In the genomic region with DNA sequence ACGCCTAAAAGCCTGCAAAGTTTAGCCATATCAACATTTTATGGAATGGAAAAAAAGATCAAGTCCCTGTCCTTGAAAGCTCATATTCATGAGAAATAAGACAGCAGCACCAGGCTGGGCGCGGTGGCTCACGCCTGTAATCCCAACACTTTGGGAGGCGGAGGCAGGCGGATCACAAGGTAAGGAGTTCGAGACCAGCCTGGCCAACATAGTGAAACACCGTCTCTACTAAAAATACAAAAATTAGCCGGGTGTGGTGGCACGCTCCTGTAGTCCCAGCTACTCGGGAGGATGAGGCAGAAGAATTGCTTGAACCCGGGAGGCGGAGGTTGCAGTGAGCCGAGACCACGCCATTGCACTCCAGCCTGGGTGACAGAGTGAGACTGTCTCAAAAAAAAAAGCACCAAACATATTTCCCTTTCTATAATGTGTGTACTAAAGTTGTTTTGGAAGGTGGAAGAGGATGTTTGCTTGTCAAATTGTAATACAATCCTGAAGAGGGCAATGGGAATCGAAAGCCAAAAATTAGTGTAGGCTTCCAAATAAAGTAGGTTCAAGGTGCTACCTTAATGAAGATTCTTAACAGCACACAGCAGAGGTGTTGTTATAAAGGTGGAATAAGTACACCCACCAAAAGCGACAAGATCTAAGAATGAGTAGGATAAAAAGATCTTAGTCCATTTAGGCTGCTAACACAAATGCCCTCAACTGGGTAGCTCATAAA, we compare ENCODE assay signal across 8 cellular contexts. TPM values are rescaled to one million over a fixed set of nuclear protein-coding genes. Genes with fewer than 3 reads are reported as not detected.
A peak's percentile ranks its signal among the peaks of the same experiment; 100 is the strongest.
DNase-seq lines count a peak whose midpoint lies in the region; ATAC-seq and TF ChIP-seq lines count a peak whose summit lies in the region.
"Not testable (repeated sequence)": the region's sequence is repeated elsewhere in the genome, so short reads cannot be mapped to it uniquely, and the experiment has no call there.

No MANE protein-coding gene starts in this region.

- H3K27me3 ChIP-seq in SJSA1 (replicated peaks); dorsolateral prefrontal cortex; right atrium auricular region; naive thymus-derived CD4-positive, alpha-beta T cell (ENCODE audit: control insufficient read depth in 2 of 2, insufficient read depth in 2 of 2, low read length in 2 of 2); smooth muscle cell (ENCODE audit: low read depth): not testable (repeated sequence)

- H3K9me3 ChIP-seq in HEK293 (ENCODE audit: control insufficient read depth, insufficient read depth, low read depth, low read length); SJSA1 (replicated peaks); right atrium auricular region; naive thymus-derived CD4-positive, alpha-beta T cell (ENCODE audit: control insufficient read depth in 2 of 3, low read length in 3 of 3); smooth muscle cell (replicated peaks; ENCODE audit: low read depth): not testable (repeated sequence)

- H3K4me2 ChIP-seq in smooth muscle cell = peak overlapping the region; percentile 94

- H3K27ac ChIP-seq in HEK293 (ENCODE audit: extremely low read depth, low read depth, low read length) = peak overlapping the region; percentile 77; the same call in 1 of the 2 replicates
- H3K27ac ChIP-seq in SJSA1 = not testable (repeated sequence)
- H3K27ac ChIP-seq in dorsolateral prefrontal cortex = peak overlapping the region in 48 of 59 donors; percentile 83 to 99 (median 96)
- H3K27ac ChIP-seq in right atrium auricular region = peak overlapping the region; percentile 97 to 98
- peak overlapping the region; percentile 98 for H3K27ac ChIP-seq in naive thymus-derived CD4-positive, alpha-beta T cell (ENCODE audit: low read depth, low read length)
- H3K27ac ChIP-seq in smooth muscle cell (ENCODE audit: low read depth) = peak overlapping the region; percentile 95

- not testable (repeated sequence) for ATAC-seq in activated naive CD4-positive, alpha-beta T cell treated with anti-CD3 and anti-CD28 coated beads, Interleukin-2, amount 50 U/mL, for 72 hours; naive thymus-derived CD4-positive, alpha-beta T cell

- peaks cover 24 to 51% (median 43%) of the 10 kb centered on the region in 7 donors for H3K4me1 Mint-ChIP-seq in naive thymus-derived CD4-positive, alpha-beta T cell

- TF ChIP-seq CTCF in AG09309 (IDR thresholded peaks at IDR 0.05; ENCODE audit: control insufficient read depth, insufficient read depth, low read depth, low read length, missing control alignments); HEK293 (tag by site-specific recombination; IDR thresholded peaks at IDR 0.05); dorsolateral prefrontal cortex (IDR thresholded peaks at IDR 0.05 in 54 of 56, conservative IDR thresholded peaks at IDR 0.05 in 2 of 56; ENCODE audit: low read depth in 1 of 56, partially characterized antibody in 56 of 56); right atrium auricular region (IDR thresholded peaks at IDR 0.05); smooth muscle cell (IDR thresholded peaks at IDR 0.05; ENCODE audit: borderline replicate concordance, insufficient read depth, poor library complexity, severe bottlenecking): not testable (repeated sequence)

- H3K36me3 ChIP-seq in HEK293 (ENCODE audit: control insufficient read depth in 2 of 2, insufficient read depth in 1 of 2, low read length in 2 of 2); SJSA1; right atrium auricular region; naive thymus-derived CD4-positive, alpha-beta T cell (ENCODE audit: control insufficient read depth in 2 of 3, insufficient read depth in 3 of 3, low read length in 3 of 3); smooth muscle cell (ENCODE audit: low read depth): not testable (repeated sequence)

- H3K36me3 Mint-ChIP-seq in activated naive CD4-positive, alpha-beta T cell treated with anti-CD3 and anti-CD28 coated beads, Interleukin-2, amount 50 U/mL, for 72 hours = peaks cover 7 to 15% of the 10 kb centered on the region in 2 donors
- H3K36me3 Mint-ChIP-seq in naive thymus-derived CD4-positive, alpha-beta T cell = not testable (repeated sequence)

- not testable (repeated sequence) for H3K27me3 Mint-ChIP-seq in naive thymus-derived CD4-positive, alpha-beta T cell

- CTCF ChIA-PET in HEK293 (lab: Yijun Ruan, JAX) = not testable (repeated sequence)
- CTCF ChIA-PET in naive thymus-derived CD4-positive, alpha-beta T cell (lab: Charles Lee) = interaction anchor here (2.2 kb wide), 1 partner anchor 10 kb away, joined by 6 read pairs; a partner anchor contains a TSS

- intact Hi-C loops in dorsolateral prefrontal cortex (cut with DNase I) = loop anchor here (5.0 to 10.0 kb wide), 4 partner anchors 68 to 328 kb away; a partner anchor contains a TSS
- intact Hi-C loops in naive thymus-derived CD4-positive, alpha-beta T cell (cut with micrococcal nuclease) = loop anchor here in 1 of 2 donors (10.0 kb wide), 1 partner anchor 1039 kb away; no protein-coding TSS in a partner anchor

- 93% methylated on average over 17 of the region's 17 CpGs for WGBS in smooth muscle cell (ENCODE audit: low lambda C conversion rate)

- H3K4me3 ChIP-seq in AG09309 (ENCODE audit: control insufficient read depth, low read depth, low read length) (peak overlapping the region; percentile 58), HEK293 (ENCODE audit: low read depth, low read length) (peak overlapping the region; percentile 93), SJSA1 (peak overlapping the region; percentile 59), dorsolateral prefrontal cortex (peak overlapping the region in 58 of 59 donors; percentile 62 to 98 (median 90)), right atrium auricular region (peak overlapping the region; percentile 71 to 95), smooth muscle cell (peak overlapping the region; percentile 95)
- H3K4me3 ChIP-seq in naive thymus-derived CD4-positive, alpha-beta T cell (ENCODE audit: low read length) = peak overlapping the region; percentile 87

- not testable (repeated sequence) for DNase-seq in AG09309 (ENCODE audit: low read depth); SJSA1 (ENCODE audit: low read depth in 1 of 2, low spot score in 2 of 2); activated naive CD4-positive, alpha-beta T cell treated with anti-CD3 and anti-CD28 coated beads, Interleukin-2, amount 50 U/mL, for 72 hours (ENCODE audit: low spot score in 2 of 2); dorsolateral prefrontal cortex; right atrium auricular region (ENCODE audit: low spot score); naive thymus-derived CD4-positive, alpha-beta T cell; smooth muscle cell (lab: John Stamatoyannopoulos, UW; ENCODE audit: unreplicated experiment)

- H3F3A ChIP-seq in smooth muscle cell (ENCODE audit: low read depth) = not testable (repeated sequence)

- peak overlapping the region; percentile 98 to 99 for H3K27ac Mint-ChIP-seq in activated naive CD4-positive, alpha-beta T cell treated with anti-CD3 and anti-CD28 coated beads, Interleukin-2, amount 50 U/mL, for 72 hours
- H3K27ac Mint-ChIP-seq in naive thymus-derived CD4-positive, alpha-beta T cell = peak overlapping the region; percentile 95 to 99 (median 97)

- POLR2A ChIA-PET in HEK293 (lab: Yijun Ruan, JAX) = interaction anchor here (1.3 to 3.4 kb wide), 8 partner anchors 9 to 329 kb away, joined by 3 to 76 read pairs (median 6); a partner anchor contains a TSS
- POLR2A ChIA-PET in naive thymus-derived CD4-positive, alpha-beta T cell (lab: Charles Lee) = interaction anchor here (0.7 to 4.6 kb wide), 6 partner anchors 9 to 1036 kb away, joined by 3 to 54 read pairs (median 20); a partner anchor contains a TSS

- peak overlapping the region; percentile 72 to 99 (median 94) for H3K4me3 Mint-ChIP-seq in naive thymus-derived CD4-positive, alpha-beta T cell

- H2AFZ ChIP-seq in smooth muscle cell (ENCODE audit: low read depth) = not testable (repeated sequence)

- H3K4me1 ChIP-seq in HEK293 (ENCODE audit: control insufficient read depth, insufficient read depth, low read length); SJSA1 (replicated peaks): not testable (repeated sequence)
- peaks cover 0 to 31% of the 10 kb centered on the region in 2 donors for H3K4me1 ChIP-seq in right atrium auricular region
- H3K4me1 ChIP-seq in naive thymus-derived CD4-positive, alpha-beta T cell (ENCODE audit: control insufficient read depth in 2 of 2, insufficient read depth in 2 of 2, low read length in 2 of 2) = peaks cover 9 to 10% of the 10 kb centered on the region in 2 donors
- peaks cover 13% of the 10 kb centered on the region for H3K4me1 ChIP-seq in smooth muscle cell (ENCODE audit: low read depth)

- H3K79me2 ChIP-seq in smooth muscle cell (ENCODE audit: low read depth) = peaks cover 58% of the 10 kb centered on the region

- peaks cover 27% of the 10 kb centered on the region for H4K20me1 ChIP-seq in smooth muscle cell (ENCODE audit: low read depth)

- peak overlapping the region; percentile 97 for H3K9ac ChIP-seq in smooth muscle cell (ENCODE audit: low read depth)

- H3K9me3 Mint-ChIP-seq in activated naive CD4-positive, alpha-beta T cell treated with anti-CD3 and anti-CD28 coated beads, Interleukin-2, amount 50 U/mL, for 72 hours; naive thymus-derived CD4-positive, alpha-beta T cell: not testable (repeated sequence)

RNA-seq across cellular contexts. Expression of a gene that starts 1.2 kb away (rescaled TPM):
- total RNA-seq in SJSA1 (2014; rRNA removed; shearing (Covaris generic)) = 149 and 205 TPM in 2 replicates
- 10 to 100 TPM; 48.9 to 65.2 TPM for total RNA-seq in activated naive CD4-positive, alpha-beta T cell treated with anti-CD3 and anti-CD28 coated beads, Interleukin-2, amount 50 U/mL, for 72 hours
- total RNA-seq in dorsolateral prefrontal cortex (100 to 1,000 TPM in 6 of 120 experiments, 10 to 100 TPM in 114; 47.9 to 106 (median 76.3) TPM), right atrium auricular region (100 to 1,000 TPM in 1 of 2 donors, 10 to 100 TPM in 1; 85.1 to 104 TPM), smooth muscle cell (220 and 345 TPM in 2 replicates)
- 10 to 100 TPM; 51.3 to 75.3 (median 68.9) TPM for total RNA-seq in naive thymus-derived CD4-positive, alpha-beta T cell
- polyA plus RNA-seq in naive thymus-derived CD4-positive, alpha-beta T cell = 10 to 100 TPM; 31.1 to 43.9 TPM
- 106 and 151 TPM in 2 replicates for polyA plus RNA-seq in smooth muscle cell

RNA-seq across cellular contexts. Expression of a gene that starts 9.9 kb away (rescaled TPM):
- 45.6 and 57.5 TPM in 2 replicates for total RNA-seq in SJSA1 (2014; rRNA removed; shearing (Covaris generic))
- 10 to 100 TPM; 25.0 to 49.0 TPM for total RNA-seq in activated naive CD4-positive, alpha-beta T cell treated with anti-CD3 and anti-CD28 coated beads, Interleukin-2, amount 50 U/mL, for 72 hours
- 10 to 100 TPM in 113 of 120 experiments, 1 to 10 TPM in 7; 7.4 to 23.1 (median 14.5) TPM for total RNA-seq in dorsolateral prefrontal cortex
- 10 to 100 TPM in 1 of 2 donors, 1 to 10 TPM in 1; 5.2 to 12.2 TPM for total RNA-seq in right atrium auricular region
- total RNA-seq in naive thymus-derived CD4-positive, alpha-beta T cell = 10 to 100 TPM in 4 of 5 experiments, 1 to 10 TPM in 1; 7.2 to 20.9 (median 18.6) TPM
- 10 to 100 TPM; 16.1 to 18.4 TPM for polyA plus RNA-seq in naive thymus-derived CD4-positive, alpha-beta T cell
- 29.6 and 30.0 TPM in 2 replicates for total RNA-seq in smooth muscle cell
- polyA plus RNA-seq in smooth muscle cell = 18.1 and 25.7 TPM in 2 replicates
